In genomic region chr20:63223121-63223825, GRCh38 we compare ENCODE assay signal across 2 cellular contexts.
A peak's percentile ranks its signal among the peaks of the same experiment; 100 is the strongest.
TF ChIP-seq lines count a peak whose summit lies in the region.

No MANE protein-coding gene starts in this region.

TF ChIP-seq in HCT116, 20 proteins besides CTCF, POLR2A, EP300 and RAD21:
- TF ChIP-seq MAX (IDR thresholded peaks at IDR 0.05), result no peak

TF ChIP-seq in K562, 482 proteins besides CTCF, POLR2A, EP300 and RAD21:
- TF ChIP-seq SMC3 (conservative IDR thresholded peaks at IDR 0.05; ENCODE audit: insufficient read depth, low read depth, low read length) (peak; percentile 56), ARID2 (IDR thresholded peaks at IDR 0.05) (0 out of 2 replicates have a peak, but pooled peaks have one; percentile 11), CC2D1A (IDR thresholded peaks at IDR 0.05) (peak; percentile 55; the same call in 1 of the 2 replicates), BCOR (IDR thresholded peaks at IDR 0.05) (peak; percentile 87), ZFP91 (CRISPR knock-in tag; IDR thresholded peaks at IDR 0.05) (no peak)
